ENCODE assay signal across 9 cellular contexts in the genomic region with DNA sequence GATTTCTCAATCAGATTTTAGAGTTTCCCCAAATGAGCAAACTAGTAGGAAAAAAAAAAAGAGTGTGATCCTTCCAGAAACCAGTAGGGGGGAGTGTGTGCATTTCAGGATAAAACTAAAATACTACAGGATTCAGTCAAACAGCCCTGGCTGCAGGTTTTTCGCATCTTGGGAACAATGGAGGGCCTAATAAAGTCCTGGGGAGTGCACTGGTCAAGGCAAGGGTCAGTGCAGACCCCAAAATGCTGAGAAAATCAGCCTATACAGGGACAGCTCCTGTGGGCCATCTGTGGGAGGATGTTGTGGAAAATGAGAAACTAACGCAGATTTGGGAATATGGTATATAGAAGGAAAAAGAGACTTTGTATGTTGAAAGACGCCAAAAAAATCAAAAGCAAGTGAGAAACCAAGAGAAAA. TPM values are rescaled to one million over a fixed set of nuclear protein-coding genes. Genes with fewer than 3 reads are reported as not detected.
A peak's percentile ranks its signal among the peaks of the same experiment; 100 is the strongest.
DNase-seq lines count a peak whose midpoint lies in the region; ATAC-seq and TF ChIP-seq lines count a peak whose summit lies in the region.
"Had no signal": no experiment of that assay in that cellular context is flagged by ENCODE, and none has a peak within 500 bp of the region (broad histone marks: within the 10 kb centered on the region; RNA-seq: fewer than 3 reads in every experiment).

No MANE protein-coding gene starts in this region.

- no peaks in the 10 kb centered on the region for H3K4me1 Mint-ChIP-seq in activated T-cell treated with anti-CD3 and anti-CD28 coated beads, Interleukin-2, amount 50 U/mL, for 72 hours (ENCODE audit: low read depth)

- no peak for ATAC-seq in activated T-cell treated with anti-CD3 and anti-CD28 coated beads, Interleukin-2, amount 50 U/mL, for 72 hours (replicated peaks in 1 of 2)
- no peak for ATAC-seq in GM18517 (IDR thresholded peaks at IDR 0.05; ENCODE audit: unreplicated experiment)
- no peak for ATAC-seq in GM18909 (IDR thresholded peaks at IDR 0.05; ENCODE audit: poor library complexity, unreplicated experiment)
- no peak for ATAC-seq in GM19397 (IDR thresholded peaks at IDR 0.05; ENCODE audit: unreplicated experiment)

- TF ChIP-seq CTCF in GM06990 (IDR thresholded peaks at IDR 0.05; ENCODE audit: insufficient read depth, low read length, poor library complexity, severe bottlenecking) = peak; percentile 68
- TF ChIP-seq CTCF in VCaP (conservative IDR thresholded peaks at IDR 0.05) = peak; percentile 82

- H3K4me3 ChIP-seq in GM06990 (replicated peaks; ENCODE audit: low read depth, low read length) = no peak overlapping the region

- no peaks in the 10 kb centered on the region for H3K9me3 Mint-ChIP-seq in activated T-cell treated with anti-CD3 and anti-CD28 coated beads, Interleukin-2, amount 50 U/mL, for 72 hours

- no peak overlapping the region for H3K27ac ChIP-seq in VCaP

- H3K4me3 Mint-ChIP-seq in activated T-cell treated with anti-CD3 and anti-CD28 coated beads, Interleukin-2, amount 50 U/mL, for 72 hours = no peak overlapping the region

- no peaks in the 10 kb centered on the region for H3K27me3 ChIP-seq in GM06990 (replicated peaks; ENCODE audit: control insufficient read depth, insufficient read depth, low read length)

- H3K36me3 ChIP-seq in GM06990 (ENCODE audit: control insufficient read depth, insufficient read depth, low read length) = no peaks in the 10 kb centered on the region

- DNase-seq in GM06990 (ENCODE audit: extremely low read depth, insufficient read length) = no peak
- peak; percentile 36 for DNase-seq in M059J (ENCODE audit: low read depth)
- DNase-seq in iPS-NIHi7 (ENCODE audit: extremely low spot score) = peak; percentile 71
- DNase-seq in activated T-cell treated with anti-CD3 and anti-CD28 coated beads, Interleukin-2, amount 50 U/mL, for 72 hours = no peak

- no peaks in the 10 kb centered on the region for H3K36me3 Mint-ChIP-seq in activated T-cell treated with anti-CD3 and anti-CD28 coated beads, Interleukin-2, amount 50 U/mL, for 72 hours (ENCODE audit: insufficient read depth in 2 of 2)

- peaks cover 12% of the 10 kb centered on the region for H3K27me3 Mint-ChIP-seq in activated T-cell treated with anti-CD3 and anti-CD28 coated beads, Interleukin-2, amount 50 U/mL, for 72 hours (ENCODE audit: low read depth)

- no peak overlapping the region for H3K27ac Mint-ChIP-seq in activated T-cell treated with anti-CD3 and anti-CD28 coated beads, Interleukin-2, amount 50 U/mL, for 72 hours

RNA-seq across cellular contexts. Expression of gene ABCD4, which starts 22.2 kb away (rescaled TPM):
- total RNA-seq in M059J (2014; rRNA removed; shearing (Covaris generic)) = 18.2 and 27.1 TPM in 2 replicates
- total RNA-seq in activated T-cell treated with anti-CD3 and anti-CD28 coated beads, Interleukin-2, amount 50 U/mL, for 72 hours = 10 to 100 TPM; 51.2 to 56.6 TPM

RNA-seq across cellular contexts. Expression of gene VRTN, which starts 23.3 kb away (rescaled TPM):
- not detected in 2 replicates for total RNA-seq in M059J (2014; rRNA removed; shearing (Covaris generic))
- total RNA-seq in activated T-cell treated with anti-CD3 and anti-CD28 coated beads, Interleukin-2, amount 50 U/mL, for 72 hours = not detected
- total RNA-seq: activated CD8-positive, alpha-beta memory T cell treated with anti-CD3 and anti-CD28 coated beads for 36 hours had no signal

Comparison
In these comparisons a context has a peak if more than half of its experiments do, and no peak if none do; other contexts are left out.
1. DNase-seq: peak in M059J (single experiment) and iPS-NIHi7 (single experiment); none in GM06990 (single experiment) and activated T-cell treated with anti-CD3 and anti-CD28 coated beads, Interleukin-2, amount 50 U/mL, for 72 hours (0 of 2).